In genomic region chr2:210768329-210768910, GRCh38 we compare ENCODE assay signal across 25 cellular contexts.
"Had no signal": no experiment of that assay in that cellular context is flagged by ENCODE, and none has a peak within 500 bp of the region (broad histone marks: within the 10 kb centered on the region; RNA-seq: fewer than 3 reads in every experiment).

No MANE protein-coding gene starts in this region.

- H3K36me3 Mint-ChIP-seq: activated naive CD4-positive, alpha-beta T cell treated with anti-CD3 and anti-CD28 coated beads, Interleukin-2, amount 50 U/mL, for 24 hours; natural killer cell had no signal

- H3K27me3 ChIP-seq: body of pancreas, cardiac muscle cell, pancreas, right lobe of liver, thyroid gland, upper lobe of right lung had no signal

- H3K4me3 Mint-ChIP-seq: activated naive CD4-positive, alpha-beta T cell treated with anti-CD3 and anti-CD28 coated beads, Interleukin-2, amount 50 U/mL, for 24 hours; dendritic cell treated with granulocyte-macrophage colony-stimulating factor and Interleukin-4, amounts not matched to agents 40 ng/mL and 50 ng/mL, for 4 days; natural killer cell; stimulated activated naive CD8-positive, alpha-beta T cell treated with anti-CD3 and anti-CD28 coated beads, Interleukin-15, Interleukin-2, amounts not matched to agents 100 ng/mL and 50 ng/mL, for 24 hours; T-helper 2 cell treated with Interferon-gamma antibody and Interleukin-4, amounts not matched to agents 5 μg/mL and 100 μg/mL, for 36 hours had no signal

- H3K27ac Mint-ChIP-seq: activated naive CD4-positive, alpha-beta T cell treated with anti-CD3 and anti-CD28 coated beads, Interleukin-2, amount 50 U/mL, for 24 hours; dendritic cell treated with granulocyte-macrophage colony-stimulating factor and Interleukin-4, amounts not matched to agents 40 ng/mL and 50 ng/mL, for 4 days; natural killer cell; stimulated activated naive CD8-positive, alpha-beta T cell treated with anti-CD3 and anti-CD28 coated beads, Interleukin-15, Interleukin-2, amounts not matched to agents 100 ng/mL and 50 ng/mL, for 24 hours; T-helper 2 cell treated with Interferon-gamma antibody and Interleukin-4, amounts not matched to agents 5 μg/mL and 100 μg/mL, for 36 hours had no signal

- H3K9me3 ChIP-seq: body of pancreas, pancreas, right lobe of liver, thyroid gland, upper lobe of right lung had no signal

- H3K27ac ChIP-seq: body of pancreas, cardiac muscle cell, pancreas, right lobe of liver, skin epidermis, thyroid gland, upper lobe of right lung, VCaP had no signal

- DNase-seq: activated CD4-positive, alpha-beta T cell treated with anti-CD3 and anti-CD28 coated beads for 1 hour; activated gamma-delta T cell treated with Interleukin-2 at 50 U/mL for 16 hours; activated T-cell treated with anti-CD3 and anti-CD28 coated beads, Interleukin-2, amount 50 U/mL, for 1 hour; anterior cingulate cortex; body of pancreas; effector CD4-positive, alpha-beta T cell; erythroblast; foreskin fibroblast; left ventricle myocardium superior; mammary epithelial cell; midbrain; natural killer cell; pancreas; right lobe of liver; stimulated activated CD4-positive, alpha-beta T cell treated with anti-CD3 and anti-CD28 coated beads, Interleukin-1b, Interleukin-23, amount 100 ng/mL, for 48 hours; substantia nigra; thyroid gland; upper lobe of right lung had no signal

- ATAC-seq: body of pancreas, left ventricle myocardium superior, natural killer cell, pancreas, right lobe of liver, upper lobe of right lung had no signal

- H3K4me1 Mint-ChIP-seq: activated naive CD4-positive, alpha-beta T cell treated with anti-CD3 and anti-CD28 coated beads, Interleukin-2, amount 50 U/mL, for 24 hours; natural killer cell had no signal

- H3K27me3 Mint-ChIP-seq: activated naive CD4-positive, alpha-beta T cell treated with anti-CD3 and anti-CD28 coated beads, Interleukin-2, amount 50 U/mL, for 24 hours; dendritic cell treated with granulocyte-macrophage colony-stimulating factor and Interleukin-4, amounts not matched to agents 40 ng/mL and 50 ng/mL, for 4 days; stimulated activated naive CD8-positive, alpha-beta T cell treated with anti-CD3 and anti-CD28 coated beads, Interleukin-15, Interleukin-2, amounts not matched to agents 100 ng/mL and 50 ng/mL, for 24 hours had no signal
